ENCODE assay signal across 22 cellular contexts in genomic region chr15:52287114-52287513, GRCh38. TPM values are rescaled to one million over a fixed set of nuclear protein-coding genes. Genes with fewer than 3 reads are reported as not detected.
DNase-seq lines count a peak whose midpoint lies in the region; ATAC-seq and TF ChIP-seq lines count a peak whose summit lies in the region.
"Had no signal": no experiment of that assay in that cellular context is flagged by ENCODE, and none has a peak within 500 bp of the region (broad histone marks: within the 10 kb centered on the region; RNA-seq: fewer than 3 reads in every experiment).

No MANE protein-coding gene starts in this region.

- H3K4me1 ChIP-seq in body of pancreas (peaks cover 71% of the 10 kb centered on the region), left lung (no peaks in the 10 kb centered on the region), thyroid gland (peaks cover 39 to 49% of the 10 kb centered on the region in 2 donors)
- H3K4me1 ChIP-seq: ascending aorta had no signal

- no peak for ATAC-seq in body of pancreas
- ATAC-seq in left lung: peak; percentile 38
- ATAC-seq: activated CD4-positive, CD25-positive, alpha-beta regulatory T cell treated with anti-CD3 and anti-CD28 coated beads, Interleukin-2, amount 50 U/mL, for 24 hours; activated CD8-positive, alpha-beta T cell treated with anti-CD3 and anti-CD28 coated beads, Interleukin-2, amount 10 ng/mL, durations not matched to agents 7 days and 5 days; activated T-cell treated with anti-CD3 and anti-CD28 coated beads, Interleukin-2, amount 50 U/mL, for 4 hours; right cardiac atrium had no signal

- H3K27me3 ChIP-seq in body of pancreas (no peaks in the 10 kb centered on the region), left lung (no peaks in the 10 kb centered on the region), thyroid gland (no peaks in the 10 kb centered on the region)
- H3K27me3 ChIP-seq: ascending aorta had no signal

- H3K27ac ChIP-seq in body of pancreas: peak overlapping the region; percentile 45 to 88 (median 78)
- H3K27ac ChIP-seq in left lung: peak overlapping the region; percentile 67 to 88
- H3K27ac ChIP-seq in thyroid gland: peak overlapping the region in 2 of 3 donors; percentile 91
- H3K27ac ChIP-seq: ascending aorta had no signal

- WGBS in body of pancreas, 2 donors: 26 to 47% methylated on average over 7 of the region's 7 CpGs
- 69 to 72% methylated on average over 7 of the region's 7 CpGs for WGBS in thyroid gland, 2 donors

- TF ChIP-seq CTCF in body of pancreas (IDR thresholded peaks at IDR 0.05) (no peak), left lung (IDR thresholded peaks at IDR 0.05) (no peak), thyroid gland (IDR thresholded peaks at IDR 0.05) (no peak)

- TF ChIP-seq POLR2A in body of pancreas (IDR thresholded peaks at IDR 0.05) (no peak), thyroid gland (IDR thresholded peaks at IDR 0.05) (no peak)

- intact Hi-C loops in body of pancreas (cut with DNase I) (no loop called here), left lung (cut with DNase I) (no loop called here), thyroid gland (cut with DNase I) (no loop called here)

- DNase-seq in MV-4-11 (lab: John Stamatoyannopoulos, UW): peak; percentile 14
- no peak for DNase-seq in body of pancreas
- no peak for DNase-seq in left lung
- DNase-seq in thyroid gland: no peak
- no peak for DNase-seq in GM19238 (ENCODE audit: insufficient read length, low spot score)
- no peak for DNase-seq in cortex of kidney (lab: John Stamatoyannopoulos, UW)
- DNase-seq in epidermal melanocyte (ENCODE audit: insufficient read length, low spot score): no peak
- DNase-seq: activated CD8-positive, alpha-beta T cell treated with anti-CD3 and anti-CD28 coated beads, Interleukin-2, amount 10 ng/mL, durations not matched to agents 7 days and 5 days; activated naive CD4-positive, alpha-beta T cell treated with anti-CD3 and anti-CD28 coated beads, Interleukin-2, amount 50 U/mL, for 16 hours; activated T-cell treated with anti-CD3 and anti-CD28 coated beads, Interleukin-2, amount 50 U/mL, for 4 hours; DMS79 treated with DMSO at 0.1 percent for 48 hours; effector memory CD4-positive, alpha-beta T cell; glutamatergic neuron; H7; KG1; NCI-H2081; NCI-H446; right cardiac atrium; Right ventricle myocardium superior; stimulated activated CD8-positive, alpha-beta memory T cell treated with anti-CD3 and anti-CD28 coated beads, Interleukin-4, amount 100 ng/mL, for 48 hours had no signal

- H3K4me3 ChIP-seq in body of pancreas (no peak overlapping the region), left lung (no peak overlapping the region), thyroid gland (replicated peaks in 1 of 3) (no peak overlapping the region)
- H3K4me3 ChIP-seq: ascending aorta had no signal

- H3K9me3 ChIP-seq in body of pancreas: no peaks in the 10 kb centered on the region
- no peaks in the 10 kb centered on the region for H3K9me3 ChIP-seq in left lung
- no peaks in the 10 kb centered on the region for H3K9me3 ChIP-seq in thyroid gland
- H3K9me3 ChIP-seq: ascending aorta had no signal

- H3K36me3 ChIP-seq in body of pancreas (replicated peaks in 1 of 2; ENCODE audit: insufficient read depth in 1 of 2, low read depth in 2 of 2): no peaks in the 10 kb centered on the region
- H3K36me3 ChIP-seq in left lung: no peaks in the 10 kb centered on the region
- no peaks in the 10 kb centered on the region for H3K36me3 ChIP-seq in thyroid gland
- H3K36me3 ChIP-seq: ascending aorta had no signal

RNA-seq across cellular contexts. Expression of gene MYO5C, which starts 8.5 kb away (rescaled TPM):
- total RNA-seq in body of pancreas: 10 to 100 TPM; 34.8 to 76.8 TPM
- total RNA-seq in left lung: 10 to 100 TPM; 78.3 to 89.2 TPM
- 100 to 1,000 TPM in 2 of 4 donors, 10 to 100 TPM in 2; 84.0 to 130 (median 101) TPM for total RNA-seq in thyroid gland
